ENCODE assay signal across 39 cellular contexts in the genomic region with DNA sequence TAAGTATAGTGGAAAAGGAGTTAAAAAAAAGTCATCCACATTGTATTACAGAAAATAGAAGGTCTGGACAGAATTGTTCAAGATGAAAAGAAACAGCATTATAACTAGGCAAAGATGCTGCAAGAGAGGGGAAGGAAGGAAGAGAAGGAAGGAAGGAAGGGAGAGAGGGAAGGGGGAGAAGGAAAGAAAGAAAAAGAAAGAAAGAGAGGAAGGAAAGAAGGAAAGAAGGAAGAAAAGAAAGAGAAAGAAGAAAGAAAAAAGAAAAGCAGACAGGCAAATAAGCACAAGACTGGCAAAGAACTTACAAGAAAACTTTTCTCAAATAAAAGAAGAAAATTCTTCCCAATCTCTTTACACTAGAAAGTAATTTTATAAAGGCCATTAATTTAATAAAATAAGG. TPM values are rescaled to one million over a fixed set of nuclear protein-coding genes. Genes with fewer than 3 reads are reported as not detected.
"Had no signal": no experiment of that assay in that cellular context is flagged by ENCODE, and none has a peak within 500 bp of the region (broad histone marks: within the 10 kb centered on the region; RNA-seq: fewer than 3 reads in every experiment).

No MANE protein-coding gene starts in this region.

- H3K27ac ChIP-seq: adrenal gland, ascending aorta, body of pancreas, brain microvascular endothelial cell, breast epithelium, cardiac muscle cell had no signal

- H3K4me1 Mint-ChIP-seq: activated T-helper 17 cell treated with anti-CD3 and anti-CD28 coated beads, Interleukin-2, amount 50 U/mL, for 72 hours; brain; central memory CD8-positive, alpha-beta T cell had no signal

- H3K4me3 Mint-ChIP-seq: activated naive CD4-positive, alpha-beta T cell treated with anti-CD3 and anti-CD28 coated beads for 36 hours; activated naive CD4-positive, alpha-beta T cell treated with anti-CD3 and anti-CD28 coated beads, Interleukin-2, amount 10 ng/mL, durations not matched to agents 7 days and 5 days; activated naive CD4-positive, alpha-beta T cell treated with anti-CD3 and anti-CD28 coated beads, Interleukin-2, amount 50 U/mL, for 24 hours; activated naive CD8-positive, alpha-beta T cell; activated naive CD8-positive, alpha-beta T cell treated with anti-CD3 and anti-CD28 coated beads for 36 hours; activated naive CD8-positive, alpha-beta T cell treated with anti-CD3 and anti-CD28 coated beads, Interleukin-2, amount 10 ng/mL, durations not matched to agents 7 days and 5 days; activated naive CD8-positive, alpha-beta T cell treated with anti-CD3 and anti-CD28 coated beads, Interleukin-2, amount 50 U/mL, for 24 hours; activated T-cell treated with anti-CD3 and anti-CD28 coated beads, Interleukin-2, amount 50 U/mL, for 24 hours; activated T-cell treated with anti-CD3 and anti-CD28 coated beads, Interleukin-2, amount 50 U/mL, for 4 hours; activated T-cell treated with anti-CD3 and anti-CD28 coated beads, Interleukin-2, amount 50 U/mL, for 72 hours; activated T-helper 1 cell treated with anti-CD3 and anti-CD28 coated beads, Interleukin-12 subunit alpha, Interleukin-12 subunit beta, Interleukin-2, Interleukin-4 antibody, amounts not matched to agents 30 ng/mL and 10 ng/mL and 1 ng/mL, durations not matched to agents 14 hours and 24 hours and 36 hours; activated T-helper 17 cell treated with anti-CD3 and anti-CD28 coated beads, Interleukin-2, amount 50 U/mL, for 72 hours; brain; central memory CD8-positive, alpha-beta T cell had no signal

- ATAC-seq: activated naive CD4-positive, alpha-beta T cell treated with anti-CD3 and anti-CD28 coated beads, Interleukin-2, amount 50 U/mL, for 72 hours; activated naive CD8-positive, alpha-beta T cell treated with anti-CD3 and anti-CD28 coated beads, Interleukin-2, amount 50 U/mL, for 24 hours; activated T-cell treated with anti-CD3 and anti-CD28 coated beads, Interleukin-2, amount 50 U/mL, for 4 hours; activated T-cell treated with anti-CD3 and anti-CD28 coated beads, Interleukin-2, amount 50 U/mL, for 72 hours; activated T-helper 17 cell treated with anti-CD3 and anti-CD28 coated beads, Interleukin-2, amount 50 U/mL, for 72 hours; body of pancreas had no signal

- H3K36me3 Mint-ChIP-seq: activated naive CD4-positive, alpha-beta T cell treated with anti-CD3 and anti-CD28 coated beads, Interleukin-2, amount 10 ng/mL, durations not matched to agents 7 days and 5 days; activated naive CD4-positive, alpha-beta T cell treated with anti-CD3 and anti-CD28 coated beads, Interleukin-2, amount 50 U/mL, for 24 hours; activated naive CD4-positive, alpha-beta T cell treated with anti-CD3 and anti-CD28 coated beads, Interleukin-2, amount 50 U/mL, for 72 hours; activated naive CD8-positive, alpha-beta T cell; activated naive CD8-positive, alpha-beta T cell treated with anti-CD3 and anti-CD28 coated beads for 36 hours; activated naive CD8-positive, alpha-beta T cell treated with anti-CD3 and anti-CD28 coated beads, Interleukin-2, amount 10 ng/mL, durations not matched to agents 7 days and 5 days; brain had no signal

- H3K27me3 ChIP-seq: adrenal gland, ascending aorta, body of pancreas, brain microvascular endothelial cell, breast epithelium, cardiac muscle cell had no signal

- H3K27ac Mint-ChIP-seq: activated naive CD4-positive, alpha-beta T cell treated with anti-CD3 and anti-CD28 coated beads for 36 hours; activated naive CD4-positive, alpha-beta T cell treated with anti-CD3 and anti-CD28 coated beads, Interleukin-2, amount 10 ng/mL, durations not matched to agents 7 days and 5 days; activated naive CD4-positive, alpha-beta T cell treated with anti-CD3 and anti-CD28 coated beads, Interleukin-2, amount 50 U/mL, for 24 hours; activated naive CD4-positive, alpha-beta T cell treated with anti-CD3 and anti-CD28 coated beads, Interleukin-2, amount 50 U/mL, for 72 hours; activated naive CD8-positive, alpha-beta T cell; activated naive CD8-positive, alpha-beta T cell treated with anti-CD3 and anti-CD28 coated beads for 36 hours; activated naive CD8-positive, alpha-beta T cell treated with anti-CD3 and anti-CD28 coated beads, Interleukin-2, amount 10 ng/mL, durations not matched to agents 7 days and 5 days; activated naive CD8-positive, alpha-beta T cell treated with anti-CD3 and anti-CD28 coated beads, Interleukin-2, amount 50 U/mL, for 24 hours; activated T-cell treated with anti-CD3 and anti-CD28 coated beads, Interleukin-2, amount 50 U/mL, for 24 hours; activated T-cell treated with anti-CD3 and anti-CD28 coated beads, Interleukin-2, amount 50 U/mL, for 72 hours; activated T-helper 1 cell treated with anti-CD3 and anti-CD28 coated beads, Interleukin-12 subunit alpha, Interleukin-12 subunit beta, Interleukin-2, Interleukin-4 antibody, amounts not matched to agents 30 ng/mL and 10 ng/mL and 1 ng/mL, durations not matched to agents 14 hours and 24 hours and 36 hours; activated T-helper 17 cell treated with anti-CD3 and anti-CD28 coated beads, Interleukin-2, amount 50 U/mL, for 72 hours; activated T-helper 2 cell treated with anti-CD3 and anti-CD28 coated beads, Interferon-gamma antibody, Interleukin-2, Interleukin-4, amounts not matched to agents 10 μg/mL and 5 μg/mL and 100 μg/mL, durations not matched to agents 14 hours and 24 hours and 36 hours; brain had no signal

- H3K36me3 ChIP-seq: adrenal gland, ascending aorta, brain microvascular endothelial cell, breast epithelium, cardiac muscle cell had no signal

- H3K4me1 ChIP-seq: adrenal gland, ascending aorta, body of pancreas, breast epithelium had no signal

- FAIRE-seq: astrocyte, bronchial epithelial cell had no signal

- H3K9me3 Mint-ChIP-seq: activated naive CD4-positive, alpha-beta T cell treated with anti-CD3 and anti-CD28 coated beads for 36 hours; activated naive CD4-positive, alpha-beta T cell treated with anti-CD3 and anti-CD28 coated beads, Interleukin-2, amount 10 ng/mL, durations not matched to agents 7 days and 5 days; activated naive CD4-positive, alpha-beta T cell treated with anti-CD3 and anti-CD28 coated beads, Interleukin-2, amount 50 U/mL, for 24 hours; activated naive CD8-positive, alpha-beta T cell treated with anti-CD3 and anti-CD28 coated beads for 36 hours; activated naive CD8-positive, alpha-beta T cell treated with anti-CD3 and anti-CD28 coated beads, Interleukin-2, amount 10 ng/mL, durations not matched to agents 7 days and 5 days; activated naive CD8-positive, alpha-beta T cell treated with anti-CD3 and anti-CD28 coated beads, Interleukin-2, amount 50 U/mL, for 24 hours; activated T-cell treated with anti-CD3 and anti-CD28 coated beads, Interleukin-2, amount 50 U/mL, for 24 hours; activated T-cell treated with anti-CD3 and anti-CD28 coated beads, Interleukin-2, amount 50 U/mL, for 4 hours; activated T-cell treated with anti-CD3 and anti-CD28 coated beads, Interleukin-2, amount 50 U/mL, for 72 hours; activated T-helper 17 cell treated with anti-CD3 and anti-CD28 coated beads, Interleukin-2, amount 50 U/mL, for 72 hours; activated T-helper 2 cell treated with anti-CD3 and anti-CD28 coated beads, Interferon-gamma antibody, Interleukin-2, Interleukin-4, amounts not matched to agents 10 μg/mL and 5 μg/mL and 100 μg/mL, durations not matched to agents 14 hours and 24 hours and 36 hours; central memory CD8-positive, alpha-beta T cell had no signal

- DNase-seq: activated effector memory CD4-positive, alpha-beta T cell treated with anti-CD3 and anti-CD28 coated beads, Interleukin-2, amount 50 U/mL, for 16 hours; activated effector memory CD4-positive, alpha-beta T cell treated with Interleukin-2 at 50 U/mL for 16 hours; activated gamma-delta T cell; activated gamma-delta T cell treated with Interleukin-2 at 50 U/mL for 16 hours; activated naive CD4-positive, alpha-beta T cell; activated naive CD4-positive, alpha-beta T cell treated with anti-CD3 and anti-CD28 coated beads for 36 hours; activated naive CD4-positive, alpha-beta T cell treated with anti-CD3 and anti-CD28 coated beads, Interleukin-2, amount 10 ng/mL, durations not matched to agents 7 days and 5 days; activated naive CD4-positive, alpha-beta T cell treated with anti-CD3 and anti-CD28 coated beads, Interleukin-2, amount 50 U/mL, for 16 hours; activated naive CD4-positive, alpha-beta T cell treated with Interleukin-2 at 50 U/mL for 16 hours; activated naive CD8-positive, alpha-beta T cell treated with anti-CD3 and anti-CD28 coated beads for 36 hours; activated naive CD8-positive, alpha-beta T cell treated with anti-CD3 and anti-CD28 coated beads, Interleukin-2, amount 10 ng/mL, durations not matched to agents 7 days and 5 days; activated naive CD8-positive, alpha-beta T cell treated with anti-CD3 and anti-CD28 coated beads, Interleukin-2, amount 50 U/mL, for 24 hours; activated T-cell treated with anti-CD3 and anti-CD28 coated beads, Interleukin-2, amount 50 U/mL, for 1 hour; activated T-cell treated with anti-CD3 and anti-CD28 coated beads, Interleukin-2, amount 50 U/mL, for 24 hours; activated T-cell treated with anti-CD3 and anti-CD28 coated beads, Interleukin-2, amount 50 U/mL, for 4 hours; activated T-cell treated with anti-CD3 and anti-CD28 coated beads, Interleukin-2, amount 50 U/mL, for 48 hours; activated T-cell treated with anti-CD3 and anti-CD28 coated beads, Interleukin-2, amount 50 U/mL, for 72 hours; adrenal gland; amniotic stem cell; anterior cingulate cortex; aorta; body of pancreas; brain microvascular endothelial cell; caudate nucleus; central memory CD4-positive, alpha-beta T cell; cerebellar nuclear complex had no signal

- H3K4me3 ChIP-seq: adrenal gland, ascending aorta, body of pancreas, breast epithelium, cardiac muscle cell had no signal

- H3K9me3 ChIP-seq: adrenal gland, ascending aorta, body of pancreas, breast epithelium had no signal

RNA-seq across cellular contexts. Expression of gene FLT1, which starts 15.1 kb away (rescaled TPM):
- total RNA-seq: bronchial epithelial cell had no signal
